ENCODE assay signal across 23 cellular contexts in genomic region chr6:104969785-104970581, GRCh38. TPM values are rescaled to one million over a fixed set of nuclear protein-coding genes. Genes with fewer than 3 reads are reported as not detected.
DNase-seq lines count a peak whose midpoint lies in the region; ATAC-seq, FAIRE-seq and TF ChIP-seq lines count a peak whose summit lies in the region.
"Had no signal": no experiment of that assay in that cellular context is flagged by ENCODE, and none has a peak within 500 bp of the region (broad histone marks: within the 10 kb centered on the region; RNA-seq: fewer than 3 reads in every experiment).

No MANE protein-coding gene starts in this region.

- peak overlapping the region; percentile 35 for H3K27ac ChIP-seq in HepG2 (ENCODE audit: extremely low read length, insufficient read depth, low read length)
- no peak overlapping the region for H3K27ac ChIP-seq in right lobe of liver
- no peak overlapping the region for H3K27ac ChIP-seq in endothelial cell of umbilical vein (ENCODE audit: insufficient read depth, low read depth, low read length)
- H3K27ac ChIP-seq: breast epithelium, heart left ventricle, uterus had no signal

- H3K4me1 Mint-ChIP-seq in type B pancreatic cell (ENCODE audit: unreplicated experiment), result peaks cover 23% of the 10 kb centered on the region
- no peaks in the 10 kb centered on the region for H3K4me1 Mint-ChIP-seq in activated CD4-positive, alpha-beta memory T cell treated with anti-CD3 and anti-CD28 coated beads, Interleukin-2, amount 10 ng/mL, durations not matched to agents 7 days and 5 days
- H3K4me1 Mint-ChIP-seq: activated naive CD8-positive, alpha-beta T cell treated with anti-CD3 and anti-CD28 coated beads, Interleukin-2, amount 10 ng/mL, durations not matched to agents 7 days and 5 days; CD4-positive, CD25-positive, alpha-beta regulatory T cell; T-cell had no signal

- TF ChIP-seq POLR2A in HepG2 (IDR thresholded peaks at IDR 0.05; ENCODE audit: insufficient read depth in 1 of 2, low read depth in 2 of 2, low read length in 2 of 2) (no peak), right lobe of liver (IDR thresholded peaks at IDR 0.05) (no peak), endothelial cell of umbilical vein (IDR thresholded peaks at IDR 0.05; ENCODE audit: low read depth, low read length) (no peak)

- H3K9me3 Mint-ChIP-seq in type B pancreatic cell, result no peaks in the 10 kb centered on the region
- no peaks in the 10 kb centered on the region for H3K9me3 Mint-ChIP-seq in activated CD4-positive, alpha-beta memory T cell treated with anti-CD3 and anti-CD28 coated beads, Interleukin-2, amount 10 ng/mL, durations not matched to agents 7 days and 5 days
- H3K9me3 Mint-ChIP-seq: activated naive CD8-positive, alpha-beta T cell treated with anti-CD3 and anti-CD28 coated beads, Interleukin-2, amount 10 ng/mL, durations not matched to agents 7 days and 5 days; T-cell had no signal

- no peaks in the 10 kb centered on the region for H3K27me3 Mint-ChIP-seq in type B pancreatic cell
- H3K27me3 Mint-ChIP-seq in activated CD4-positive, alpha-beta memory T cell treated with anti-CD3 and anti-CD28 coated beads, Interleukin-2, amount 10 ng/mL, durations not matched to agents 7 days and 5 days, result no peaks in the 10 kb centered on the region

- no peaks in the 10 kb centered on the region for H3K36me3 Mint-ChIP-seq in type B pancreatic cell
- no peaks in the 10 kb centered on the region for H3K36me3 Mint-ChIP-seq in activated CD4-positive, alpha-beta memory T cell treated with anti-CD3 and anti-CD28 coated beads, Interleukin-2, amount 10 ng/mL, durations not matched to agents 7 days and 5 days (ENCODE audit: low read depth)
- H3K36me3 Mint-ChIP-seq: activated naive CD8-positive, alpha-beta T cell treated with anti-CD3 and anti-CD28 coated beads, Interleukin-2, amount 10 ng/mL, durations not matched to agents 7 days and 5 days; CD4-positive, CD25-positive, alpha-beta regulatory T cell; T-cell had no signal

- no peaks in the 10 kb centered on the region for H3K9me3 ChIP-seq in HepG2 (ENCODE audit: low read length)
- H3K9me3 ChIP-seq in right lobe of liver, result no peaks in the 10 kb centered on the region
- no peaks in the 10 kb centered on the region for H3K9me3 ChIP-seq in endothelial cell of umbilical vein (replicated peaks; ENCODE audit: control insufficient read depth, insufficient read depth, low read length)
- H3K9me3 ChIP-seq: breast epithelium, heart left ventricle, uterus had no signal

- FAIRE-seq in HepG2 (lab: Jason Lieb, UNC), result peak; percentile 57
- no peak for FAIRE-seq in endothelial cell of umbilical vein (lab: Jason Lieb, UNC)
- FAIRE-seq: GM19239, islet of Langerhans had no signal

- CTCF ChIA-PET in HepG2 (lab: Yijun Ruan, JAX; ENCODE audit: low intra/inter-chr PET ratio, low total read pairs), result no interaction called here
- CTCF ChIA-PET in endothelial cell of umbilical vein (lab: Charles Lee), result interaction anchor here (0.6 to 3.5 kb wide), 6 partner anchors 9 to 593 kb away, joined by 3 to 23 read pairs (median 6); no protein-coding TSS in a partner anchor
- CTCF ChIA-PET in activated CD4-positive, alpha-beta memory T cell treated with anti-CD3 and anti-CD28 coated beads, Interleukin-2, amount 10 ng/mL, durations not matched to agents 7 days and 5 days (lab: Charles Lee), result interaction anchor here (0.9 kb wide), 1 partner anchor 180 kb away, joined by 3 read pairs; no protein-coding TSS in a partner anchor

- peaks cover 24% of the 10 kb centered on the region for H3K4me1 ChIP-seq in HepG2 (ENCODE audit: insufficient read depth, low read length)
- no peaks in the 10 kb centered on the region for H3K4me1 ChIP-seq in right lobe of liver
- H3K4me1 ChIP-seq in endothelial cell of umbilical vein (ENCODE audit: control insufficient read depth, extremely low read depth, insufficient read depth, low read length), result peaks cover 4% of the 10 kb centered on the region
- H3K4me1 ChIP-seq: breast epithelium, heart left ventricle, uterus had no signal

- DNase-seq in HepG2 (ENCODE audit: low spot score) (peak; percentile 60), right lobe of liver (no peak), SK-MEL-5 (ENCODE audit: low read depth, low spot score) (peak; percentile 5), endothelial cell of umbilical vein (ENCODE audit: low read depth, low spot score) (peak; percentile 22), type B pancreatic cell (ENCODE audit: extremely low spot score, unreplicated experiment) (no peak), NOMO-1 (lab: John Stamatoyannopoulos, UW; ENCODE audit: unreplicated experiment in 2 of 2) (no peak)
- no peak for DNase-seq in activated CD4-positive, alpha-beta memory T cell treated with anti-CD3 and anti-CD28 coated beads, Interleukin-2, amount 10 ng/mL, durations not matched to agents 7 days and 5 days
- DNase-seq: ACHN; activated CD8-positive, alpha-beta T cell treated with anti-CD3 and anti-CD28 coated beads, Interleukin-2, amount 10 ng/mL, durations not matched to agents 7 days and 5 days; activated naive CD8-positive, alpha-beta T cell treated with anti-CD3 and anti-CD28 coated beads, Interleukin-2, amount 10 ng/mL, durations not matched to agents 7 days and 5 days; activated T-cell treated with anti-CD3 and anti-CD28 coated beads, Interleukin-2, amount 50 U/mL, for 48 hours; CD4-positive, CD25-positive, alpha-beta regulatory T cell; heart left ventricle; NCI-H1092 treated with DMSO at 0.1 percent for 48 hours; NCI-H748 treated with DMSO at 0.1 percent for 48 hours; T-cell; uterus had no signal

- no peaks in the 10 kb centered on the region for H4K20me1 ChIP-seq in HepG2 (ENCODE audit: insufficient read depth, low read length)
- no peaks in the 10 kb centered on the region for H4K20me1 ChIP-seq in endothelial cell of umbilical vein (replicated peaks; ENCODE audit: control insufficient read depth, extremely low read depth, insufficient read depth, low read length)

- H3K36me3 ChIP-seq in HepG2 (replicated peaks in 1 of 2; ENCODE audit: control insufficient read depth in 1 of 2, insufficient read depth in 2 of 2, low read length in 2 of 2) (no peaks in the 10 kb centered on the region; a peak in 1 of 5 replicates), right lobe of liver (no peaks in the 10 kb centered on the region), endothelial cell of umbilical vein (ENCODE audit: control insufficient read depth in 2 of 2, extremely low read depth in 1 of 2, insufficient read depth in 2 of 2, low read length in 2 of 2) (no peaks in the 10 kb centered on the region)
- H3K36me3 ChIP-seq: breast epithelium, heart left ventricle, uterus had no signal

- no peak overlapping the region for H3K27ac Mint-ChIP-seq in type B pancreatic cell
- no peak overlapping the region for H3K27ac Mint-ChIP-seq in activated CD4-positive, alpha-beta memory T cell treated with anti-CD3 and anti-CD28 coated beads, Interleukin-2, amount 10 ng/mL, durations not matched to agents 7 days and 5 days
- H3K27ac Mint-ChIP-seq: activated CD8-positive, alpha-beta T cell treated with anti-CD3 and anti-CD28 coated beads, Interleukin-2, amount 10 ng/mL, durations not matched to agents 7 days and 5 days; activated naive CD8-positive, alpha-beta T cell treated with anti-CD3 and anti-CD28 coated beads, Interleukin-2, amount 10 ng/mL, durations not matched to agents 7 days and 5 days; CD4-positive, CD25-positive, alpha-beta regulatory T cell; T-cell had no signal

- H3K9ac ChIP-seq in HepG2 (ENCODE audit: insufficient read depth, low read depth, low read length), result no peak overlapping the region
- H3K9ac ChIP-seq in endothelial cell of umbilical vein (replicated peaks; ENCODE audit: extremely low read depth, insufficient read depth, low read length), result no peak overlapping the region

- H3K9me1 ChIP-seq in endothelial cell of umbilical vein (replicated peaks; ENCODE audit: control insufficient read depth, extremely low read depth, insufficient read depth, low read length), result no peaks in the 10 kb centered on the region

- TF ChIP-seq CTCF in HepG2 (CRISPR knock-in tag; IDR thresholded peaks at IDR 0.05) (no peak), right lobe of liver (IDR thresholded peaks at IDR 0.05) (no peak), endothelial cell of umbilical vein (IDR thresholded peaks at IDR 0.05; ENCODE audit: extremely low read depth in 1 of 2, insufficient read depth in 1 of 2, low read depth in 1 of 2, low read length in 2 of 2) (no peak), type B pancreatic cell (conservative IDR thresholded peaks at IDR 0.05) (no peak)

- intact Hi-C loops in HepG2 (cut with micrococcal nuclease; ENCODE audit: unreplicated experiment) (no loop called here), right lobe of liver (cut with DNase I) (no loop called here), endothelial cell of umbilical vein (cut with micrococcal nuclease) (no loop called here)

- H3K27me3 ChIP-seq in HepG2 (ENCODE audit: control insufficient read depth in 1 of 2, insufficient read depth in 2 of 2, low read length in 2 of 2) (no peaks in the 10 kb centered on the region), right lobe of liver (no peaks in the 10 kb centered on the region), endothelial cell of umbilical vein (ENCODE audit: control insufficient read depth in 2 of 2, insufficient read depth in 2 of 2, low read length in 2 of 2) (no peaks in the 10 kb centered on the region)
- H3K27me3 ChIP-seq: breast epithelium, uterus had no signal

- H3K4me3 ChIP-seq in HepG2 (replicated peaks in 1 of 3; ENCODE audit: insufficient read depth in 1 of 3, low read depth in 2 of 3, low read length in 3 of 3) (no peak overlapping the region), right lobe of liver (no peak overlapping the region), endothelial cell of umbilical vein (replicated peaks in 1 of 3; ENCODE audit: insufficient read depth in 1 of 3, low read depth in 1 of 3, low read length in 3 of 3) (no peak overlapping the region)
- H3K4me3 ChIP-seq: breast epithelium, heart left ventricle, uterus had no signal

- H3K79me2 ChIP-seq in HepG2 (ENCODE audit: insufficient read depth, low read length) (peaks cover 70% of the 10 kb centered on the region), endothelial cell of umbilical vein (ENCODE audit: control insufficient read depth, insufficient read depth, low read length) (no peaks in the 10 kb centered on the region)

- POLR2A ChIA-PET in HepG2 (lab: Yijun Ruan, JAX) (interaction anchor here (1.6 kb wide), 1 partner anchor 11 kb away, joined by 4 read pairs; no protein-coding TSS in a partner anchor), endothelial cell of umbilical vein (lab: Charles Lee) (no interaction called here)
- POLR2A ChIA-PET in activated CD4-positive, alpha-beta memory T cell treated with anti-CD3 and anti-CD28 coated beads, Interleukin-2, amount 10 ng/mL, durations not matched to agents 7 days and 5 days (lab: Charles Lee), result no interaction called here

- WGBS in HepG2 (ENCODE audit: low lambda C conversion rate), result 88% methylated on average over 2 of the region's 2 CpGs
- WGBS in right lobe of liver (ENCODE audit: insufficient coverage, low coverage, low lambda C conversion rate, missing lambda C conversion rate), result 61% methylated on average over 2 of the region's 2 CpGs

- BruUV-seq in HepG2 (replicated peaks; lab: Mats Ljungman, UMichigan) (no TSS peak), endothelial cell of umbilical vein (replicated peaks; lab: Mats Ljungman, UMichigan) (no TSS peak)

- no peak overlapping the region for H2AFZ ChIP-seq in HepG2 (ENCODE audit: low read length)
- H2AFZ ChIP-seq in endothelial cell of umbilical vein (ENCODE audit: low read depth, low read length), result peak overlapping the region; percentile 59

- peak overlapping the region; percentile 17 for H3K4me3 Mint-ChIP-seq in type B pancreatic cell
- H3K4me3 Mint-ChIP-seq in activated CD4-positive, alpha-beta memory T cell treated with anti-CD3 and anti-CD28 coated beads, Interleukin-2, amount 10 ng/mL, durations not matched to agents 7 days and 5 days, result no peak overlapping the region
- H3K4me3 Mint-ChIP-seq: activated CD8-positive, alpha-beta T cell treated with anti-CD3 and anti-CD28 coated beads, Interleukin-2, amount 10 ng/mL, durations not matched to agents 7 days and 5 days; activated naive CD8-positive, alpha-beta T cell treated with anti-CD3 and anti-CD28 coated beads, Interleukin-2, amount 10 ng/mL, durations not matched to agents 7 days and 5 days; CD4-positive, CD25-positive, alpha-beta regulatory T cell; T-cell had no signal

- H3K4me2 ChIP-seq in HepG2 (ENCODE audit: low read depth, low read length), result no peak overlapping the region
- H3K4me2 ChIP-seq in endothelial cell of umbilical vein (ENCODE audit: insufficient read depth, low read length), result peak overlapping the region; percentile 72

- TF ChIP-seq RAD21 in HepG2 (CRISPR knock-in tag; IDR thresholded peaks at IDR 0.05), result no peak

- peak; percentile 81 for ATAC-seq in HepG2
- no peak for ATAC-seq in right lobe of liver
- ATAC-seq in GM18519 (IDR thresholded peaks at IDR 0.05; ENCODE audit: low FRiP score, unreplicated experiment), result no peak
- ATAC-seq: activated CD8-positive, alpha-beta T cell treated with anti-CD3 and anti-CD28 coated beads, Interleukin-2, amount 10 ng/mL, durations not matched to agents 7 days and 5 days; esophagus mucosa; heart left ventricle; T-cell had no signal

- dilution Hi-C loops in endothelial cell of umbilical vein (cut with MboI; ENCODE audit: extremely low pct_ligation_motif_present, low sequenced_read_pairs), result no loop called here

- in situ Hi-C loops in HepG2 (cut with HindIII; ENCODE audit: extremely low pct_ligation_motif_present, low pct_unique_long_range_greater_than_20kb) (no loop called here), SK-MEL-5 (cut with HindIII; ENCODE audit: low pct_unique_long_range_greater_than_20kb, low sequenced_read_pairs) (no loop called here)

- peak in 1 of 2 experiments; percentile 20; a peak in 1 of 4 replicates for TF ChIP-seq EP300 in HepG2 (IDR thresholded peaks at IDR 0.05; ENCODE audit: low read depth in 2 of 2, low read length in 2 of 2)
- TF ChIP-seq EP300 in HepG2 (CRISPR knock-in tag; IDR thresholded peaks at IDR 0.05; ENCODE audit: borderline replicate concordance), result no peak

RNA-seq across cellular contexts. Expression of gene LIN28B, which starts 13.1 kb away (rescaled TPM):
- total RNA-seq in HepG2 (2016; rRNA removed; fragmentation: Illumina TruSeq; extraction: Trizol) (56.8 and 100 TPM in 2 replicates), right lobe of liver (not detected), endothelial cell of umbilical vein (not detected in 2 replicates), type B pancreatic cell (ENCODE audit: low replicate concordance) (7.6 and 22.3 TPM in 2 replicates)
- total RNA-seq in HepG2 (2016; cell fraction: cytosol; rRNA removed; fragmentation: Illumina TruSeq; extraction: Trizol; ENCODE audit: low read depth), result 13.7 and 13.8 TPM in 2 replicates
- 57.6 and 96.8 TPM in 2 replicates for total RNA-seq in HepG2 (2016; cell fraction: insoluble cytoplasmic fraction; rRNA removed; fragmentation: Illumina TruSeq; extraction: Trizol)
- 35.2 and 40.8 TPM in 2 replicates for total RNA-seq in HepG2 (2016; cell fraction: membrane; rRNA removed; fragmentation: Illumina TruSeq; extraction: Trizol)
- total RNA-seq in HepG2 (2016; cell fraction: nucleus; rRNA removed; fragmentation: Illumina TruSeq; extraction: Trizol), result 41.3 and 44.0 TPM in 2 replicates
- polyA plus RNA-seq in HepG2 (2011; rRNA removed) (8.8 and 14.5 TPM in 2 replicates), endothelial cell of umbilical vein (not detected in 2 replicates)
- polyA plus RNA-seq in HepG2 (2011; cell fraction: cytosol; rRNA removed), result 6.2 and 8.3 TPM in 2 replicates
- polyA plus RNA-seq in HepG2 (2011; cell fraction: nucleus; rRNA removed), result 4.0 and 4.5 TPM in 2 replicates
- polyA plus RNA-seq in HepG2 (2012), result 14.9 and 19.0 TPM in 2 replicates
- 2.5 and 2.6 TPM in 2 replicates for polyA plus RNA-seq in HepG2 (2016; cell fraction: cytosol; fragmentation: Illumina TruSeq; extraction: Trizol; ENCODE audit: low read depth)
- 60.7 and 65.9 TPM in 2 replicates for polyA plus RNA-seq in HepG2 (2016; cell fraction: insoluble cytoplasmic fraction; fragmentation: Illumina TruSeq; extraction: Trizol; ENCODE audit: low read depth)
- 14.5 and 15.6 TPM in 2 replicates for polyA plus RNA-seq in HepG2 (2016; cell fraction: membrane; fragmentation: Illumina TruSeq; extraction: Trizol; ENCODE audit: low read depth)
- 29.8 and 30.3 TPM in 2 replicates for polyA plus RNA-seq in HepG2 (2016; cell fraction: nucleus; fragmentation: Illumina TruSeq; extraction: Trizol; ENCODE audit: insufficient read depth, low read depth)
- polyA minus RNA-seq in HepG2 (2011; rRNA and poly(A)+ RNA removed; ENCODE audit: low replicate concordance), result 0.07 and 15.4 TPM in 2 replicates
- polyA minus RNA-seq in HepG2 (2011; cell fraction: cytosol; rRNA and poly(A)+ RNA removed), result 22.1 and 22.7 TPM in 2 replicates
- polyA minus RNA-seq in HepG2 (2011; cell fraction: nucleus; rRNA and poly(A)+ RNA removed), result 19.1 and 20.3 TPM in 2 replicates
- 0.13 and 0.19 TPM in 2 replicates for total RNA-seq in SK-MEL-5 (2014; rRNA removed; shearing (Covaris generic))
- 0.08 and 0.09 TPM in 2 replicates for polyA plus RNA-seq in SK-MEL-5 (2015; cell fraction: cytosol; rRNA removed)
- polyA plus RNA-seq in SK-MEL-5 (2015; cell fraction: nucleus; rRNA removed), result 0.19 and 0.41 TPM in 2 replicates
- not detected in 2 replicates for polyA plus RNA-seq in endothelial cell of umbilical vein (2011; cell fraction: cytosol; rRNA removed)
- polyA plus RNA-seq in endothelial cell of umbilical vein (2011; cell fraction: nucleus; rRNA removed), result 0.05 TPM in 1 of 2 replicates, not detected in the other
- 0.04 TPM in 1 of 2 replicates, not detected in the other for polyA plus RNA-seq in endothelial cell of umbilical vein (2012)
- 0.32 and 0.59 TPM in 2 replicates for polyA minus RNA-seq in endothelial cell of umbilical vein
- not detected for polyA minus RNA-seq in endothelial cell of umbilical vein (2011; cell fraction: cytosol; rRNA and poly(A)+ RNA removed)
- not detected in 2 replicates for polyA minus RNA-seq in endothelial cell of umbilical vein (2011; cell fraction: nucleus; rRNA and poly(A)+ RNA removed)
- total RNA-seq in activated CD4-positive, alpha-beta memory T cell treated with anti-CD3 and anti-CD28 coated beads, Interleukin-2, amount 10 ng/mL, durations not matched to agents 7 days and 5 days, result not detected
- total RNA-seq: activated CD8-positive, alpha-beta T cell treated with anti-CD3 and anti-CD28 coated beads, Interleukin-2, amount 10 ng/mL, durations not matched to agents 7 days and 5 days; activated naive CD8-positive, alpha-beta T cell treated with anti-CD3 and anti-CD28 coated beads, Interleukin-2, amount 10 ng/mL, durations not matched to agents 7 days and 5 days; breast epithelium; CD4-positive, CD25-positive, alpha-beta regulatory T cell; esophagus mucosa; heart left ventricle; mesenteric fat pad had no signal
- polyA plus RNA-seq: CD4-positive, CD25-positive, alpha-beta regulatory T cell; heart left ventricle had no signal

Comparison
In these comparisons a context has a peak if more than half of its experiments do, and no peak if none do; other contexts are left out.
1. DNase-seq: peak in HepG2 (single experiment), SK-MEL-5 (single experiment) and endothelial cell of umbilical vein (single experiment); none in right lobe of liver (0 of 3), type B pancreatic cell (single experiment), activated CD4-positive, alpha-beta memory T cell treated with anti-CD3 and anti-CD28 coated beads, Interleukin-2, amount 10 ng/mL, durations not matched to agents 7 days and 5 days (single experiment) and NOMO-1 (0 of 2).